13 cellular contexts compared by ENCODE assay signal in the genomic region with DNA sequence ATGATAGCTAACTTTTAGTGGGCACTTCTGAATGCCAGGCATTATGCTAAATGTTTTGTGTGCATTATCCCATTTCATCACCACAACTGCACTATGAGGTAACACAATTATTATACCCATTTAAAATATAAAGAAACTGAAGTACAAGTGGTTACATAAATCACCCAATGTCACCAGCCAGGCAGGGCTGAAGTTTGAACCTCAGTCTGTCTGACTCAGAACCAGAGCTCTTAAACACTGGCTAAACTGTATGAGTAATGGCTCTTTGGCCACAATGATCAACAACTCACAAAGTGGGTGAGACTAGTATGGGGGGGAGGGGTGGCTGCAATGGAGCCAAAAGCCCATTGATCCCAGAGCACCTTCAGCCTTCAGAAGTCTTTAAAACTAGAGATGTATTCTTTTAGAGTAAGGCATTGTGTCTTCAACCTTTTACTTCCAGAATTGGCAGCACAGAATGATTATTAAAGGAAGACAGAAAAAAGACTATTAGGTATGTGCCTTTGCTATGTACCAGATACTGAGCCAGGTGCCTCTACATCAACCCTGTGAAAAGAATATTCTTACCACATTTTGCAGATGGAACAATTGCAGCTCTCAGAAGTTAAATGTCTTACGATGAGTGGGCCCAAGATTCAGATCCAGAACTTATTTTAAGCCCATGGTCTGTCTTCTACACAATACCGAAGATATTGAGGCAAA.
DNase-seq lines count a peak whose midpoint lies in the region; ATAC-seq, FAIRE-seq and TF ChIP-seq lines count a peak whose summit lies in the region.
"Had no signal": no experiment of that assay in that cellular context is flagged by ENCODE, and none has a peak within 500 bp of the region (broad histone marks: within the 10 kb centered on the region; RNA-seq: fewer than 3 reads in every experiment).

No MANE protein-coding gene starts in this region.

- H3K4me3 ChIP-seq in skeletal muscle cell (ENCODE audit: low read depth, low read length): no peak overlapping the region
- no peak overlapping the region for H3K4me3 ChIP-seq in tibial nerve

- H3K27ac ChIP-seq in tibial nerve: no peak overlapping the region
- H3K27ac ChIP-seq: KMS-11 had no signal

- no peak overlapping the region for H3K4me3 Mint-ChIP-seq in activated CD4-positive, alpha-beta T cell treated with anti-CD3 and anti-CD28 coated beads, Interleukin-2, amount 10 ng/mL, durations not matched to agents 7 days and 5 days
- no peak overlapping the region for H3K4me3 Mint-ChIP-seq in naive thymus-derived CD8-positive, alpha-beta T cell
- H3K4me3 Mint-ChIP-seq: activated CD4-positive, alpha-beta T cell treated with anti-CD3 and anti-CD28 coated beads, Interleukin-2, amount 10 ng/mL, durations not matched to agents 24 days and 14 days had no signal

- peaks cover 0 to 5% (median 0%) of the 10 kb centered on the region in 4 donors for H3K4me1 ChIP-seq in tibial nerve

- peaks cover 3% of the 10 kb centered on the region for H3K36me3 Mint-ChIP-seq in activated CD4-positive, alpha-beta T cell treated with anti-CD3 and anti-CD28 coated beads, Interleukin-2, amount 10 ng/mL, durations not matched to agents 7 days and 5 days (ENCODE audit: low read depth)
- H3K36me3 Mint-ChIP-seq in naive thymus-derived CD8-positive, alpha-beta T cell: peaks cover 0 to 39% (median 26%) of the 10 kb centered on the region in 3 donors

- H3K27me3 ChIP-seq in tibial nerve: no peaks in the 10 kb centered on the region

- no peak for FAIRE-seq in GM12892 (lab: Jason Lieb, UNC)
- FAIRE-seq: islet of Langerhans had no signal

- TF ChIP-seq POLR2A in tibial nerve (IDR thresholded peaks at IDR 0.05) (no peak), GM12892 (IDR thresholded peaks at IDR 0.05; ENCODE audit: low read depth, low read length) (no peak)

- H3K9me3 ChIP-seq in tibial nerve: peaks cover 0 to 29% (median 3%) of the 10 kb centered on the region in 4 donors

- CTCF ChIA-PET in activated CD4-positive, alpha-beta T cell treated with anti-CD3 and anti-CD28 coated beads, Interleukin-2, amount 10 ng/mL, durations not matched to agents 7 days and 5 days (lab: Charles Lee): no interaction called here

- H3K27ac Mint-ChIP-seq in activated CD4-positive, alpha-beta T cell treated with anti-CD3 and anti-CD28 coated beads, Interleukin-2, amount 10 ng/mL, durations not matched to agents 7 days and 5 days: no peak overlapping the region
- no peak overlapping the region for H3K27ac Mint-ChIP-seq in naive thymus-derived CD8-positive, alpha-beta T cell
- H3K27ac Mint-ChIP-seq: activated CD4-positive, alpha-beta T cell treated with anti-CD3 and anti-CD28 coated beads, Interleukin-2, amount 10 ng/mL, durations not matched to agents 24 days and 14 days had no signal

- H3K36me3 ChIP-seq in tibial nerve: no peaks in the 10 kb centered on the region

- DNase-seq in activated CD4-positive, alpha-beta T cell treated with anti-CD3 and anti-CD28 coated beads, Interleukin-2, amount 50 U/mL, for 48 hours: peak; percentile 7 to 9
- no peak for DNase-seq in activated CD4-positive, alpha-beta T cell treated with anti-CD3 and anti-CD28 coated beads, Interleukin-2, amount 10 ng/mL, durations not matched to agents 7 days and 5 days
- peak; percentile 85 for DNase-seq in NCI-H226
- DNase-seq in ecto neural progenitor cell (ENCODE audit: low spot score): peak; percentile 3
- peak; percentile 72 for DNase-seq in skeletal muscle cell (ENCODE audit: low read depth)
- no peak for DNase-seq in tibial nerve (ENCODE audit: low spot score in 2 of 2)
- no peak for DNase-seq in naive thymus-derived CD8-positive, alpha-beta T cell
- no peak for DNase-seq in GM12892 (ENCODE audit: insufficient read length)
- DNase-seq: activated CD4-positive, alpha-beta T cell treated with anti-CD3 and anti-CD28 coated beads, Interleukin-2, amount 10 ng/mL, durations not matched to agents 24 days and 14 days; H7; retina had no signal

- no peak for TF ChIP-seq EP300 in tibial nerve (IDR thresholded peaks at IDR 0.05)

- no peaks in the 10 kb centered on the region for H3K4me1 Mint-ChIP-seq in activated CD4-positive, alpha-beta T cell treated with anti-CD3 and anti-CD28 coated beads, Interleukin-2, amount 10 ng/mL, durations not matched to agents 7 days and 5 days
- peaks cover 0 to 2% (median 0%) of the 10 kb centered on the region in 4 donors for H3K4me1 Mint-ChIP-seq in naive thymus-derived CD8-positive, alpha-beta T cell
- H3K4me1 Mint-ChIP-seq: activated CD4-positive, alpha-beta T cell treated with anti-CD3 and anti-CD28 coated beads, Interleukin-2, amount 10 ng/mL, durations not matched to agents 24 days and 14 days had no signal

- H3K27me3 Mint-ChIP-seq in activated CD4-positive, alpha-beta T cell treated with anti-CD3 and anti-CD28 coated beads, Interleukin-2, amount 10 ng/mL, durations not matched to agents 7 days and 5 days: peaks cover 26% of the 10 kb centered on the region
- H3K27me3 Mint-ChIP-seq in naive thymus-derived CD8-positive, alpha-beta T cell: peaks cover 0 to 8% (median 0%) of the 10 kb centered on the region in 5 donors

- WGBS in tibial nerve, 2 donors: 89 to 91% methylated on average over 2 of the region's 2 CpGs

- POLR2A ChIA-PET in activated CD4-positive, alpha-beta T cell treated with anti-CD3 and anti-CD28 coated beads, Interleukin-2, amount 10 ng/mL, durations not matched to agents 7 days and 5 days (lab: Charles Lee): no interaction called here
- POLR2A ChIA-PET in naive thymus-derived CD8-positive, alpha-beta T cell (lab: Charles Lee): no interaction called here

- peaks cover 29% of the 10 kb centered on the region for H3K9me3 Mint-ChIP-seq in activated CD4-positive, alpha-beta T cell treated with anti-CD3 and anti-CD28 coated beads, Interleukin-2, amount 10 ng/mL, durations not matched to agents 7 days and 5 days
- peaks cover 15 to 54% (median 26%) of the 10 kb centered on the region in 9 donors for H3K9me3 Mint-ChIP-seq in naive thymus-derived CD8-positive, alpha-beta T cell

- ATAC-seq in naive thymus-derived CD8-positive, alpha-beta T cell: no peak

- no peak for TF ChIP-seq CTCF in tibial nerve (IDR thresholded peaks at IDR 0.05)

Comparison
In these comparisons a context has a peak if more than half of its experiments do, and no peak if none do; other contexts are left out.
1. DNase-seq: peak in activated CD4-positive, alpha-beta T cell treated with anti-CD3 and anti-CD28 coated beads, Interleukin-2, amount 50 U/mL, for 48 hours (2 of 2), NCI-H226 (single experiment), ecto neural progenitor cell (single experiment) and skeletal muscle cell (single experiment); none in activated CD4-positive, alpha-beta T cell treated with anti-CD3 and anti-CD28 coated beads, Interleukin-2, amount 10 ng/mL, durations not matched to agents 7 days and 5 days (single experiment), tibial nerve (0 of 2), naive thymus-derived CD8-positive, alpha-beta T cell (0 of 10) and GM12892 (single experiment).